Comparison of ENCODE assay signal across 12 cellular contexts in the genomic region with DNA sequence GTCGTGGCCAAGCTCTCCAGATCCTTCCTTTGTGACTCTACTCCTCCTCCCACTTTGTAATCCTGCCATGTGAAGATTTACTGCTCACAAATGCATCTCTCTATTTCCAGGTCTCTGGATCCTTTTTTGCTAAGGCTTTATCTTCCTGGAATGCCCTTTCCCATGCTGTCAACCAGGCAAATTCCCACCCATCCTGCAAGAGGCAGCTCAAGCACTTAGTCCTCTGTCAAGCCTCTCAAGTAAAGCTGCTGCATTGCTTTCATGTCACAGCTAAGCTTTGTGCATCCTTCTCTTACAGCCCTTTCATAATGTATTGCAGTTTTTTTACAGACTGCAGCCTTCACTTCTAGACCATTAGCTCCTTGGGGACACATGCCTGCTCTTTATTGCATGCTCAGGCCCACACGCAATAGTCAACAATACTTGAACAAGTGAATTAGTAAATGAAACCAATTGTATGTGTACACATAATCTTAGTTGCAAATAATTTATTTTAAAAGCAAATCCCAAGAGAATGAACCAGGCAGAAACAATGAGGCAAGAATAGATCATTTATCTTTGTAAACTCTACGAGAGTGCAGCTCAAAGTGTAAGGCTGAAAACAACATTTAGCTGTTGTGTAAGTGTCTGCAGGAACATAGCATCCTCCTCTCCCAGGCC. TPM values are rescaled to one million over a fixed set of nuclear protein-coding genes. Genes with fewer than 3 reads are reported as not detected.
DNase-seq lines count a peak whose midpoint lies in the region; ATAC-seq and TF ChIP-seq lines count a peak whose summit lies in the region.
"Had no signal": no experiment of that assay in that cellular context is flagged by ENCODE, and none has a peak within 500 bp of the region (broad histone marks: within the 10 kb centered on the region; RNA-seq: fewer than 3 reads in every experiment).

No MANE protein-coding gene starts in this region.

- WGBS in ectodermal cell, 2 experiments, result 84 to 96% methylated on average over 2 to 3 of the region's 3 CpGs

- H3K27me3 ChIP-seq in cardiac muscle cell, result no peaks in the 10 kb centered on the region
- no peaks in the 10 kb centered on the region for H3K27me3 ChIP-seq in ectodermal cell (ENCODE audit: control insufficient read depth, insufficient read depth, low read length, poor library complexity, severe bottlenecking)

- H3K4me3 ChIP-seq in cardiac muscle cell, result no peak overlapping the region
- H3K4me3 ChIP-seq in ectodermal cell (ENCODE audit: insufficient read depth, low read depth, low read length), result no peak overlapping the region

- no peak for TF ChIP-seq CTCF in cardiac muscle cell (IDR thresholded peaks at IDR 0.05; ENCODE audit: low read depth, low read length)

- H3K9me3 ChIP-seq in cardiac muscle cell (ENCODE audit: low read depth) (no peaks in the 10 kb centered on the region), ectodermal cell (ENCODE audit: control insufficient read depth, low read length) (no peaks in the 10 kb centered on the region)

- ATAC-seq in Right ventricle myocardium superior (ENCODE audit: poor library complexity) (no peak), HG03045 (IDR thresholded peaks at IDR 0.05; ENCODE audit: unreplicated experiment) (no peak), HG02798 (IDR thresholded peaks at IDR 0.05; ENCODE audit: poor library complexity, unreplicated experiment) (no peak)
- ATAC-seq: CD8-positive, alpha-beta T cell had no signal

- H3K4me1 ChIP-seq in cardiac muscle cell (ENCODE audit: low read depth), result peaks cover 35% of the 10 kb centered on the region
- peaks cover 17% of the 10 kb centered on the region for H3K4me1 ChIP-seq in ectodermal cell (ENCODE audit: control insufficient read depth, insufficient read depth, low read length)

- intact Hi-C loops in Right ventricle myocardium superior (cut with DNase I), result no loop called here

- H3K36me3 ChIP-seq in cardiac muscle cell (no peaks in the 10 kb centered on the region), ectodermal cell (ENCODE audit: control insufficient read depth, insufficient read depth, low read length) (no peaks in the 10 kb centered on the region)

- peak overlapping the region; percentile 81 for H3K27ac ChIP-seq in cardiac muscle cell
- peak overlapping the region; percentile 20 for H3K27ac ChIP-seq in ectodermal cell (ENCODE audit: insufficient read depth, low read depth, low read length, poor library complexity, severe bottlenecking)

- DNase-seq in cardiac muscle cell (ENCODE audit: low read depth in 1 of 2, low spot score in 1 of 2) (peak in 1 of 2 donors; percentile 72), Right ventricle myocardium superior (no peak), islet precursor cell (peak; percentile 61), Kasumi-1 (lab: John Stamatoyannopoulos, UW) (no peak)
- DNase-seq: ACHN; CD8-positive, alpha-beta T cell; NCI-H2029; NCI-H524; SHP77 treated with DMSO at 0.1 percent for 48 hours had no signal

RNA-seq across cellular contexts. Expression of a gene that starts 45.7 kb away (rescaled TPM):
- total RNA-seq in cardiac muscle cell (12.0 and 18.0 TPM in 2 replicates), Right ventricle myocardium superior (12.8 TPM)
- 3.6 and 4.8 TPM in 2 replicates for polyA plus RNA-seq in cardiac muscle cell
- polyA plus RNA-seq in ectodermal cell (2013, experiment 1 of 4), result 2.3 TPM
- 2.6 TPM for polyA plus RNA-seq in ectodermal cell (2013, experiment 2 of 4)
- polyA plus RNA-seq in ectodermal cell (2013, experiment 3 of 4), result 1.7 TPM
- polyA plus RNA-seq in ectodermal cell (2013, experiment 4 of 4), result 1.7 TPM
